9 cellular contexts compared by ENCODE assay signal in genomic region chr3:12840591-12841084, GRCh38. TPM values are rescaled to one million over a fixed set of nuclear protein-coding genes. Genes with fewer than 3 reads are reported as not detected.
DNase-seq lines count a peak whose midpoint lies in the region; ATAC-seq, FAIRE-seq and TF ChIP-seq lines count a peak whose summit lies in the region.
"Had no signal": no experiment of that assay in that cellular context is flagged by ENCODE, and none has a peak within 500 bp of the region (broad histone marks: within the 10 kb centered on the region; RNA-seq: fewer than 3 reads in every experiment).

No MANE protein-coding gene starts in this region.

- no peak for ATAC-seq in natural killer cell treated with Interleukin-12 subunit alpha and Interleukin-12 subunit beta and Interleukin-15 and Interleukin-18, amount 100 ng/mL, for 72 hours
- ATAC-seq in HG02885 (IDR thresholded peaks at IDR 0.05; ENCODE audit: poor library complexity, unreplicated experiment) (no peak), HG03045 (IDR thresholded peaks at IDR 0.05; ENCODE audit: unreplicated experiment) (no peak)

- H4K20me1 ChIP-seq in KMS-11 (ENCODE audit: insufficient read depth) = peaks cover 10% of the 10 kb centered on the region; the same call in 1 of the 2 replicates

- peak; percentile 16 for DNase-seq in GM19239 (ENCODE audit: insufficient read length, low spot score)
- DNase-seq in natural killer cell treated with Interleukin-12 subunit alpha and Interleukin-12 subunit beta and Interleukin-15 and Interleukin-18, amount 100 ng/mL, for 72 hours (ENCODE audit: low spot score) = no peak
- DNase-seq in AG08396 (ENCODE audit: low spot score) = no peak
- no peak for DNase-seq in NCI-H2081 (lab: John Stamatoyannopoulos, UW)

- intact Hi-C loops in dendritic cell treated with granulocyte-macrophage colony-stimulating factor and Interleukin-4, amounts not matched to agents 40 ng/mL and 50 ng/mL, for 4 days (cut with micrococcal nuclease) = loop anchor here (10.0 kb wide), 1 partner anchor 136 kb away; no protein-coding TSS in a partner anchor

- H3K79me2 ChIP-seq in KMS-11 (ENCODE audit: insufficient read depth, low read depth) = peaks cover 52% of the 10 kb centered on the region

- peak overlapping the region; percentile 92 for H3K4me3 Mint-ChIP-seq in dendritic cell treated with granulocyte-macrophage colony-stimulating factor and Interleukin-4, amounts not matched to agents 40 ng/mL and 50 ng/mL, for 4 days
- peak overlapping the region; percentile 93 for H3K4me3 Mint-ChIP-seq in natural killer cell treated with Interleukin-12 subunit alpha and Interleukin-12 subunit beta and Interleukin-15 and Interleukin-18, amount 100 ng/mL, for 72 hours

- H3K27me3 ChIP-seq in KMS-11 (ENCODE audit: insufficient read depth, low read depth) = no peaks in the 10 kb centered on the region

- H3K4me3 ChIP-seq in KMS-11 (IDR thresholded peaks at IDR 0.05; ENCODE audit: insufficient read depth, low read depth, low read length) = peak overlapping the region; percentile 59

- H3K36me3 Mint-ChIP-seq in dendritic cell treated with granulocyte-macrophage colony-stimulating factor and Interleukin-4, amounts not matched to agents 40 ng/mL and 50 ng/mL, for 4 days (ENCODE audit: low read depth) = peaks cover 57% of the 10 kb centered on the region
- H3K36me3 Mint-ChIP-seq in natural killer cell treated with Interleukin-12 subunit alpha and Interleukin-12 subunit beta and Interleukin-15 and Interleukin-18, amount 100 ng/mL, for 72 hours = peaks cover 41% of the 10 kb centered on the region

- H2AFZ ChIP-seq in KMS-11 (ENCODE audit: low read depth) = no peak overlapping the region

- H3K9me3 Mint-ChIP-seq in dendritic cell treated with granulocyte-macrophage colony-stimulating factor and Interleukin-4, amounts not matched to agents 40 ng/mL and 50 ng/mL, for 4 days = no peaks in the 10 kb centered on the region
- no peaks in the 10 kb centered on the region for H3K9me3 Mint-ChIP-seq in natural killer cell treated with Interleukin-12 subunit alpha and Interleukin-12 subunit beta and Interleukin-15 and Interleukin-18, amount 100 ng/mL, for 72 hours

- H3K4me1 ChIP-seq in KMS-11 (ENCODE audit: low read depth, poor library complexity, severe bottlenecking) = peaks cover 30% of the 10 kb centered on the region

- FAIRE-seq in GM19239 (lab: Jason Lieb, UNC) = no peak
- FAIRE-seq: TTC549 had no signal

- H3K4me2 ChIP-seq in KMS-11 = peak overlapping the region; percentile 78; the same call in 1 of the 2 replicates

- H3K4me1 Mint-ChIP-seq in dendritic cell treated with granulocyte-macrophage colony-stimulating factor and Interleukin-4, amounts not matched to agents 40 ng/mL and 50 ng/mL, for 4 days (ENCODE audit: low read depth) = peaks cover 49% of the 10 kb centered on the region
- H3K4me1 Mint-ChIP-seq in natural killer cell treated with Interleukin-12 subunit alpha and Interleukin-12 subunit beta and Interleukin-15 and Interleukin-18, amount 100 ng/mL, for 72 hours (ENCODE audit: low read depth in 2 of 2) = peaks cover 44 to 48% of the 10 kb centered on the region in 2 donors

- peak overlapping the region; percentile 85 for H3K27ac ChIP-seq in KMS-11

- peaks cover 10% of the 10 kb centered on the region; the same call in 1 of the 2 replicates for H3K36me3 ChIP-seq in KMS-11 (ENCODE audit: insufficient read depth)

- peak overlapping the region; percentile 99 for H3K9ac ChIP-seq in KMS-11

- peak overlapping the region; percentile 96 for H3K27ac Mint-ChIP-seq in dendritic cell treated with granulocyte-macrophage colony-stimulating factor and Interleukin-4, amounts not matched to agents 40 ng/mL and 50 ng/mL, for 4 days
- H3K27ac Mint-ChIP-seq in natural killer cell treated with Interleukin-12 subunit alpha and Interleukin-12 subunit beta and Interleukin-15 and Interleukin-18, amount 100 ng/mL, for 72 hours = peak overlapping the region; percentile 99 to 100

- H3K27me3 Mint-ChIP-seq in dendritic cell treated with granulocyte-macrophage colony-stimulating factor and Interleukin-4, amounts not matched to agents 40 ng/mL and 50 ng/mL, for 4 days = no peaks in the 10 kb centered on the region
- no peaks in the 10 kb centered on the region for H3K27me3 Mint-ChIP-seq in natural killer cell treated with Interleukin-12 subunit alpha and Interleukin-12 subunit beta and Interleukin-15 and Interleukin-18, amount 100 ng/mL, for 72 hours

- no peak for TF ChIP-seq CTCF in KMS-11 (conservative IDR thresholded peaks at IDR 0.05; ENCODE audit: low read depth, low read length)

RNA-seq across cellular contexts. Expression of gene RPL32, which starts 0.7 kb away (rescaled TPM):
- 1,000 to 10,000 TPM; 1,132 to 1,133 TPM for total RNA-seq in natural killer cell treated with Interleukin-12 subunit alpha and Interleukin-12 subunit beta and Interleukin-15 and Interleukin-18, amount 100 ng/mL, for 72 hours

RNA-seq across cellular contexts. Expression of gene CAND2, which starts 44.2 kb away (rescaled TPM):
- total RNA-seq in natural killer cell treated with Interleukin-12 subunit alpha and Interleukin-12 subunit beta and Interleukin-15 and Interleukin-18, amount 100 ng/mL, for 72 hours = under 1 TPM; 0.45 to 0.62 TPM
